ENCODE assay signal across 10 cellular contexts in the genomic region with DNA sequence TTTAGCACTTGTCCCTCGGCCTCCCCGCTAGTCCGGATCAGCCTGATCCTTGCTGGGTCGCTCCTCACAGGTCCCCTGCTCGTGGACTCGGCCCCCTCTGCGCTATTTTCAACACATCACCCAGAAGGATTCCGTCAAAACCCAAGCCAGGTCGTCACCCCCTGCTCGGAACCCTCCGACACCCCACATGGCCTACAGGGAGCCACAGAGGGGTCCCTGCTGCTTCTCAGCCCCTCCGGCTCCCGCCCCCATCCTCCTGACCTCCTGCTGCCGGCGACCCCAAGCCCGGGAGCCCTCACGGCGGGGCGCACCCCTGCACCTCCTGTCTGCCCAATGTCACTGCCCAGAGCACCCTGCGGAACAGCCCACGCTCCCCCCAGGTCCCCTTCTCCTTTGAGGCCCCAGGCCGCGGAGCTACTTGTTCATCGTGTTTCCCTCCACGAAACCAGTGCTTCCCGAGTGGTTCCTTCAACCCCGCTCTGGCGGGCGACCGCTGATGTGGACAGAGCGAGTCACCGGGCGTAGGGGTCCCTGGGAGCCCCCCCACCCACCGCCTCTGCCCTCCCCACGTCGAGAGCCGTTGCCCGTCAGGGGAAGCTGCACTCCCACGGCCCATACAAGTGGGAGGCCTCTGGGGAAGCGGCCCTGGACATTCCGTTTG. TPM values are rescaled to one million over a fixed set of nuclear protein-coding genes. Genes with fewer than 3 reads are reported as not detected.
DNase-seq lines count a peak whose midpoint lies in the region; ATAC-seq, FAIRE-seq and TF ChIP-seq lines count a peak whose summit lies in the region.
"Had no signal": no experiment of that assay in that cellular context is flagged by ENCODE, and none has a peak within 500 bp of the region (broad histone marks: within the 10 kb centered on the region; RNA-seq: fewer than 3 reads in every experiment).

No MANE protein-coding gene starts in this region.

- no peaks in the 10 kb centered on the region for H3K9me3 ChIP-seq in HCT116 (ENCODE audit: control insufficient read depth in 1 of 2, insufficient read depth in 1 of 2, low read depth in 1 of 2, low read length in 2 of 2)
- no peaks in the 10 kb centered on the region for H3K9me3 ChIP-seq in skeletal muscle satellite cell (replicated peaks; ENCODE audit: low read length)

- DNase-seq in HCT116 (ENCODE audit: low read depth, low spot score) (no peak), kidney glomerular epithelial cell (lab: John Stamatoyannopoulos, UW) (peak; percentile 54), GM19239 (ENCODE audit: insufficient read length, low spot score) (no peak), GM03348 (ENCODE audit: low spot score) (no peak)
- no peak for DNase-seq in NK-92 treated with Interleukin-12 subunit alpha and Interleukin-12 subunit beta, amount 100 ng/mL, for 24 hours (lab: John Stamatoyannopoulos, UW)
- DNase-seq: activated CD8-positive, alpha-beta memory T cell treated with anti-CD3 and anti-CD28 coated beads, Interleukin-2, amount 50 U/mL, for 4 hours had no signal

- BruUV-seq in HCT116 (replicated peaks; lab: Mats Ljungman, UMichigan), result no TSS peak

- no peak for TF ChIP-seq CTCF in HCT116 (IDR thresholded peaks at IDR 0.05 in 2 of 3, conservative IDR thresholded peaks at IDR 0.05 in 1 of 3; ENCODE audit: borderline replicate concordance in 1 of 3, insufficient read depth in 1 of 3, low read depth in 2 of 3, low read length in 2 of 3)

- no peak for FAIRE-seq in GM19239 (lab: Jason Lieb, UNC)

- ATAC-seq in HCT116 (no peak), GM21737 (IDR thresholded peaks at IDR 0.05; ENCODE audit: unreplicated experiment) (no peak)

- H3K4me3 ChIP-seq in HCT116 (replicated peaks in 1 of 2; ENCODE audit: low read depth in 1 of 2, low read length in 2 of 2) (peak overlapping the region; percentile 78 to 92), skeletal muscle satellite cell (ENCODE audit: low read length) (peak overlapping the region; percentile 94)

- no peak for TF ChIP-seq POLR2A in HCT116 (IDR thresholded peaks at IDR 0.05; ENCODE audit: borderline replicate concordance, extremely low read depth, insufficient read depth, insufficient read length)

- no peak overlapping the region for H2AFZ ChIP-seq in HCT116 (ENCODE audit: low read depth, low read length, poor library complexity, severe bottlenecking)

- peaks cover 7% of the 10 kb centered on the region; the same call in 1 of the 2 replicates for H3K79me2 ChIP-seq in HCT116 (ENCODE audit: insufficient read depth, low read length)

- no peaks in the 10 kb centered on the region for H3K9me2 ChIP-seq in HCT116 (ENCODE audit: insufficient read depth)

- peak overlapping the region; percentile 87 for H3K27ac ChIP-seq in HCT116 (ENCODE audit: low read depth, low read length)
- H3K27ac ChIP-seq in cingulate gyrus (ENCODE audit: low read depth, low read length), result peak overlapping the region; percentile 65
- H3K27ac ChIP-seq: epithelial cell of prostate had no signal

- H3K27me3 ChIP-seq in HCT116 (ENCODE audit: insufficient read depth, low read length), result no peaks in the 10 kb centered on the region
- H3K27me3 ChIP-seq in skeletal muscle satellite cell (ENCODE audit: control insufficient read depth, insufficient read depth, low read length), result no peaks in the 10 kb centered on the region

- POLR2A ChIA-PET in HCT116 (lab: Charles Lee), result interaction anchor here (1.7 kb wide), 1 partner anchor 64 kb away, joined by 4 read pairs; the partner anchor contains the start of gene RAB5IF

- RAD21 ChIA-PET in HCT116 (lab: Charles Lee; ENCODE audit: low non-redundant PET in 1 of 2, low total read pairs in 2 of 2, uncharacterized antibody in 2 of 2, unreplicated experiment in 2 of 2), result no interaction called here

- no peaks in the 10 kb centered on the region for H4K20me1 ChIP-seq in HCT116 (ENCODE audit: insufficient read depth)

- peaks cover 2 to 24% of the 10 kb centered on the region in 2 experiments; a peak in 3 of 4 replicates for H3K4me1 ChIP-seq in HCT116 (ENCODE audit: control insufficient read depth in 1 of 2, insufficient read depth in 2 of 2, low read length in 2 of 2)
- H3K4me1 ChIP-seq in skeletal muscle satellite cell (ENCODE audit: control insufficient read depth, insufficient read depth, low read length), result peaks cover 41% of the 10 kb centered on the region

- no peak for TF ChIP-seq RAD21 in HCT116 (IDR thresholded peaks at IDR 0.05; ENCODE audit: low read depth)

- CTCF ChIA-PET in HCT116 (lab: Charles Lee), result no interaction called here

- no peaks in the 10 kb centered on the region for H3K36me3 ChIP-seq in HCT116 (ENCODE audit: control insufficient read depth in 1 of 2, insufficient read depth in 2 of 2, low read length in 2 of 2)
- peaks cover 4% of the 10 kb centered on the region for H3K36me3 ChIP-seq in skeletal muscle satellite cell (ENCODE audit: insufficient read depth, low read length)

- intact Hi-C loops in HCT116 (cut with micrococcal nuclease), result no loop called here

- peak overlapping the region; percentile 79 for H3K9ac ChIP-seq in HCT116 (ENCODE audit: low read length)
- peak overlapping the region; percentile 99 for H3K9ac ChIP-seq in skeletal muscle satellite cell (ENCODE audit: low read depth, low read length)

- H3K4me2 ChIP-seq in HCT116 (ENCODE audit: low read length) (peak overlapping the region; percentile 97), skeletal muscle satellite cell (ENCODE audit: low read length) (peak overlapping the region; percentile 97)

TF ChIP-seq in HCT116, 20 proteins besides CTCF, POLR2A, EP300 and RAD21:
- TF ChIP-seq ZFX (IDR thresholded peaks at IDR 0.05), result no peak
- TF ChIP-seq YY1 (IDR thresholded peaks at IDR 0.05; ENCODE audit: extremely low read depth, insufficient replicate concordance, low read depth, low read length), result no peak
- no peak for TF ChIP-seq FOSL1 (IDR thresholded peaks at IDR 0.05; ENCODE audit: low read depth)
- TF ChIP-seq CEBPB (IDR thresholded peaks at IDR 0.05; ENCODE audit: low read depth), result no peak
- no peak for TF ChIP-seq EGR1 (IDR thresholded peaks at IDR 0.05; ENCODE audit: low read depth)
- TF ChIP-seq, protein P1, sequence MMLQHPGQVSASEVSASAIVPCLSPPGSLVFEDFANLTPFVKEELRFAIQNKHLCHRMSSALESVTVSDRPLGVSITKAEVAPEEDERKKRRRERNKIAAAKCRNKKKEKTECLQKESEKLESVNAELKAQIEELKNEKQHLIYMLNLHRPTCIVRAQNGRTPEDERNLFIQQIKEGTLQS (IDR thresholded peaks at IDR 0.05), result no peak
- no peak for TF ChIP-seq POLR2AphosphoS5 (IDR thresholded peaks at IDR 0.05; ENCODE audit: low read depth, low read length)
- no peak for TF ChIP-seq ELF1 (IDR thresholded peaks at IDR 0.05; ENCODE audit: borderline replicate concordance, low read depth)
- TF ChIP-seq SP1 (IDR thresholded peaks at IDR 0.05; ENCODE audit: low read depth), result no peak
- TF ChIP-seq EZH2 (IDR thresholded peaks at IDR 0.05), result no peak
- TF ChIP-seq MAX (IDR thresholded peaks at IDR 0.05), result no peak
- TF ChIP-seq SRF (IDR thresholded peaks at IDR 0.05; ENCODE audit: low read depth), result no peak
- TF ChIP-seq CBX3 (IDR thresholded peaks at IDR 0.05; ENCODE audit: low read depth), result no peak
- no peak for TF ChIP-seq EZH2phosphoT487 (IDR thresholded peaks at IDR 0.05; ENCODE audit: borderline replicate concordance)
- no peak for TF ChIP-seq ZNF274 (IDR thresholded peaks at IDR 0.05; ENCODE audit: low read depth, low read length)
- TF ChIP-seq TCF7L2 (IDR thresholded peaks at IDR 0.05; ENCODE audit: borderline replicate concordance, extremely low read depth, insufficient read depth, insufficient read length), result no peak
- no peak for TF ChIP-seq REST (IDR thresholded peaks at IDR 0.05; ENCODE audit: low read depth)

RNA-seq across cellular contexts. Expression of gene MYL9, which starts 0.6 kb away (rescaled TPM):
- 49.3 TPM for total RNA-seq in HCT116 (2021; ENCODE audit: unreplicated experiment)
- polyA plus RNA-seq in HCT116 (2012), result 34.4 and 43.3 TPM in 2 replicates
- 14.4 and 44.6 TPM in 2 replicates for total RNA-seq in skeletal muscle satellite cell (2012; rRNA removed)

RNA-seq across cellular contexts. Expression of gene TGIF2, which starts 32.7 kb away (rescaled TPM):
- 17.1 TPM for total RNA-seq in HCT116 (2021; ENCODE audit: unreplicated experiment)
- 6.0 and 7.9 TPM in 2 replicates for polyA plus RNA-seq in HCT116 (2012)
- 5.2 and 5.3 TPM in 2 replicates for total RNA-seq in skeletal muscle satellite cell (2012; rRNA removed)
